ENCODE assay signal across 8 cellular contexts in the genomic region with DNA sequence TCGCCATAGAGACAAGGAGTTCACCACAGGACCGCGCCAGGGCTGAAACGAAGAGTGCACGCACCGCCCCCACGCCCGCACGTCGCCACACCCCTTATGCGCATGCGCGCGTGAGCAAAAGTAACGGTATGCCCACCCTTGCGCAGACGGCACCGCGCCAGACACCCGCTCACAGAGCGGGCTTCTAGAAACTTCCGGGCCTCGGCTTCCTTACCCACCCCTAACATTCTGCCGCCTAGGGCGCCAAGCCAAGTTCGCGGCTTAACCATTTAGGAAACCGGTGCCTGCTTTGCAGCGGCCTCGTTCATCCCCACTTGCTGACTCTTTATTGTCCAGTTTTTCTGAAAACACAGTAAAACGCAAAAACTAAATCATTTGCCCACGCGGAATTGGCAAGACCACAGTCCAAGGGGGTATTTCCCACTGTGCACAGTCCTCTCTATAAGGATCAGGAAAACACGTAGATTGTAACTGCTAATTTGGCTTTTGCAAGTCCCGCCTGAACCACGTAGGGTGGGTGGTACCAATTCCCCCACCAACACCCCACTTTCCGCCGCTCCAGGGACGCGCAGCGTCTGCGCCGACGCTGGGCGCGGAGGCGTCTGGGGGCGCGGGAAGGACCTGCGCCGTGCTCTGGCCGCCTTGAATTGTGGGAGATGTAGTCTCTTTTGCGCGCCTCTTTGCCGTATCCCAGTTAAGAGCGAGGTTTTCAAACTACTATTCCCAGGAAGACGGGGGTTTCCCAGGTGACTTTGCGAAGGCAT. TPM values are rescaled to one million over a fixed set of nuclear protein-coding genes. Genes with fewer than 3 reads are reported as not detected.
A peak's percentile ranks its signal among the peaks of the same experiment; 100 is the strongest.
DNase-seq lines count a peak whose midpoint lies in the region; ATAC-seq and TF ChIP-seq lines count a peak whose summit lies in the region.

A gene with protein sequence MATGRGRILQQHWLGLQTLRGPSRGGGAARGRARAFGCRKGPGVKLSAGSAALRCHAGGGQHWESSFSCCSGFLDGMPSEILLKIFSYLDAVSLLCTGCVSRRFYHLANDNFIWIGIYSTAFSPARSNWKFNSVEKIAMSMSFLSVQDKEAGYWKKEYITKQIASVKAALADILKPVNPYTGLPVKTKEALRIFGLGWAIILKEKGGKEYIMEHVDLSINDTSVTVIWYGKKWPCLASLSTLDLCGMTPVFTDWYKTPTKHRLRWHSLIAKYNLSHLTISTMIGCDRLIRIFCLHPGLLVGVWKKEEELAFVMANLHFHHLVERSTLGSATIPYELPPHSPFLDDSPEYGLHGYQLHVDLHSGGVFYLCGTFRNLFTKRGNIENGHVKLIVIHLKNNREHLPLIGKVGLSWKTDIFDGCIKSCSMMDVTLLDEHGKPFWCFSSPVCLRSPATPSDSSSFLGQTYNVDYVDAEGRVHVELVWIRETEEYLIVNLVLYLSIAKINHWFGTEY (minus strand): TSS at position 56 of the 764 bp plus-strand sequence. CDS start 49 bp downstream, at position 7.
A gene with protein sequence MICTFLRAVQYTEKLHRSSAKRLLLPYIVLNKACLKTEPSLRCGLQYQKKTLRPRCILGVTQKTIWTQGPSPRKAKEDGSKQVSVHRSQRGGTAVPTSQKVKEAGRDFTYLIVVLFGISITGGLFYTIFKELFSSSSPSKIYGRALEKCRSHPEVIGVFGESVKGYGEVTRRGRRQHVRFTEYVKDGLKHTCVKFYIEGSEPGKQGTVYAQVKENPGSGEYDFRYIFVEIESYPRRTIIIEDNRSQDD (plus strand): TSS at position 745 of the 764 bp plus-strand sequence. CDS start 286 bp downstream, outside the sequence.

- H3K9me3 ChIP-seq in heart right ventricle: no peaks in the 10 kb centered on the region

- DNase-seq in NCI-H146 treated with DMSO at 0.1 percent for 48 hours (lab: John Stamatoyannopoulos, UW; ENCODE audit: unreplicated experiment) (peak; percentile 99), T-helper 1 cell (peak; percentile 89 to 98 (median 91)), amniotic stem cell (lab: John Stamatoyannopoulos, UW) (peak; percentile 94), heart right ventricle (peak; percentile 96 to 97), pons (ENCODE audit: low spot score) (peak; percentile 95), type B pancreatic cell (ENCODE audit: extremely low spot score, unreplicated experiment) (peak; percentile 96)

- H3K27me3 ChIP-seq in heart right ventricle: no peaks in the 10 kb centered on the region

- peaks cover 0 to 18% (median 0%) of the 10 kb centered on the region in 9 donors for H3K36me3 ChIP-seq in heart right ventricle

- intact Hi-C loops in heart right ventricle (cut with DNase I): loop anchor here in 1 of 10 donors (5.0 kb wide), 1 partner anchor 109 kb away; no protein-coding TSS in a partner anchor

- TF ChIP-seq POLR2A in GM15510 (IDR thresholded peaks at IDR 0.05; ENCODE audit: borderline replicate concordance, extremely low read depth, insufficient read length): peak; percentile 85

- peak within 1 kb of the TSS; percentile 93 for H3K27ac Mint-ChIP-seq in type B pancreatic cell

- H3K4me1 Mint-ChIP-seq in type B pancreatic cell (ENCODE audit: unreplicated experiment): peaks cover 22% of the 10 kb centered on the region

- peak within 1 kb of the TSS; percentile 62 to 96 (median 74) for H3K4me3 ChIP-seq in heart right ventricle

- TF ChIP-seq CTCF in heart right ventricle (IDR thresholded peaks at IDR 0.05): no peak
- TF ChIP-seq CTCF in type B pancreatic cell (conservative IDR thresholded peaks at IDR 0.05): no peak

- 0% methylated on average over 58 of the region's 58 CpGs for WGBS in heart right ventricle, 2 donors

- ATAC-seq in HG02884 (IDR thresholded peaks at IDR 0.05; ENCODE audit: unreplicated experiment) (peak; percentile 81), heart right ventricle (peak; percentile 96 to 98 (median 97))

- H3K4me3 Mint-ChIP-seq in type B pancreatic cell: peak within 1 kb of the TSS; percentile 99

- H3K27me3 Mint-ChIP-seq in type B pancreatic cell: peaks cover 3% of the 10 kb centered on the region

- H3K27ac ChIP-seq in heart right ventricle: peak within 1 kb of the TSS; percentile 76 to 96 (median 90)

- peaks cover 3 to 48% (median 36%) of the 10 kb centered on the region in 9 donors for H3K4me1 ChIP-seq in heart right ventricle

- peaks cover 3% of the 10 kb centered on the region for H3K36me3 Mint-ChIP-seq in type B pancreatic cell

- H3K9me3 Mint-ChIP-seq in type B pancreatic cell: no peaks in the 10 kb centered on the region

RNA-seq across cellular contexts. Expression of the first gene that starts in this region (rescaled TPM):
- 1 to 10 TPM in 1 of 10 donors, under 1 TPM in 6, not detected in 3; 0.19 to 1.3 (median 0.38) TPM for total RNA-seq in heart right ventricle
- polyA plus RNA-seq in heart right ventricle: under 1 TPM; 0.14 to 0.88 TPM
- total RNA-seq in type B pancreatic cell (ENCODE audit: low replicate concordance): 2.0 and 4.7 TPM in 2 replicates

RNA-seq across cellular contexts. Expression of the second gene that starts in this region (rescaled TPM):
- 100 to 1,000 TPM in 9 of 10 donors, 10 to 100 TPM in 1; 81.9 to 141 (median 122) TPM for total RNA-seq in heart right ventricle
- polyA plus RNA-seq in heart right ventricle: 10 to 100 TPM; 64.4 to 77.9 TPM
- 40.2 and 44.8 TPM in 2 replicates for total RNA-seq in type B pancreatic cell (ENCODE audit: low replicate concordance)

Comparison
In these comparisons a context has a peak if more than half of its experiments do, and no peak if none do; other contexts are left out.
1. Peak in every context shown above with its lines: DNase-seq, ATAC-seq, H3K4me3 ChIP-seq and H3K27ac ChIP-seq.